Comparison of ENCODE assay signal across 1 cellular context in genomic region chr2:69272803-69273471, GRCh38.
TF ChIP-seq lines count a peak whose summit lies in the region.

No MANE protein-coding gene starts in this region.

TF ChIP-seq in HepG2, 621 proteins besides CTCF, POLR2A, EP300 and RAD21 (continued from another document and continues in another):
- no peak for TF ChIP-seq PRDM4 (CRISPR knock-in tag; IDR thresholded peaks at IDR 0.05; ENCODE audit: borderline replicate concordance)
- peak; percentile 17; the same call in 1 of the 2 replicates for TF ChIP-seq NR2F2 (IDR thresholded peaks at IDR 0.05; ENCODE audit: borderline replicate concordance, low read depth)
- peak; percentile 85; the same call in 1 of the 2 replicates for TF ChIP-seq ZNF614 (CRISPR knock-in tag; IDR thresholded peaks at IDR 0.05; ENCODE audit: borderline replicate concordance)
- TF ChIP-seq HCFC1 (IDR thresholded peaks at IDR 0.05; ENCODE audit: low read depth, low read length) = no peak
- no peak for TF ChIP-seq DZIP1 (CRISPR knock-in tag; IDR thresholded peaks at IDR 0.05)
- no peak for TF ChIP-seq NCOA1 (CRISPR knock-in tag; IDR thresholded peaks at IDR 0.05)
- TF ChIP-seq ZNF761 (CRISPR knock-in tag; conservative IDR thresholded peaks at IDR 0.05) = no peak
- TF ChIP-seq, protein P1, sequence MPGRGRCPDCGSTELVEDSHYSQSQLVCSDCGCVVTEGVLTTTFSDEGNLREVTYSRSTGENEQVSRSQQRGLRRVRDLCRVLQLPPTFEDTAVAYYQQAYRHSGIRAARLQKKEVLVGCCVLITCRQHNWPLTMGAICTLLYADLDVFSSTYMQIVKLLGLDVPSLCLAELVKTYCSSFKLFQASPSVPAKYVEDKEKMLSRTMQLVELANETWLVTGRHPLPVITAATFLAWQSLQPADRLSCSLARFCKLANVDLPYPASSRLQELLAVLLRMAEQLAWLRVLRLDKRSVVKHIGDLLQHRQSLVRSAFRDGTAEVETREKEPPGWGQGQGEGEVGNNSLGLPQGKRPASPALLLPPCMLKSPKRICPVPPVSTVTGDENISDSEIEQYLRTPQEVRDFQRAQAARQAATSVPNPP (CRISPR knock-in tag; IDR thresholded peaks at IDR 0.05) = no peak
- TF ChIP-seq FOXA3 (CRISPR knock-in tag; IDR thresholded peaks at IDR 0.05) = peak; percentile 71
- no peak for TF ChIP-seq ZSCAN12 (CRISPR knock-in tag; IDR thresholded peaks at IDR 0.05)
- 0 out of 2 replicates have a peak, but pooled peaks have one; percentile 47 for TF ChIP-seq AKAP8 (CRISPR knock-in tag; IDR thresholded peaks at IDR 0.05)
- TF ChIP-seq SAP130 (CRISPR knock-in tag; IDR thresholded peaks at IDR 0.05; ENCODE audit: low read depth) = 0 out of 2 replicates have a peak, but pooled peaks have one; percentile 26
- 0 out of 2 replicates have a peak, but pooled peaks have one; percentile 32 for TF ChIP-seq NFIC (IDR thresholded peaks at IDR 0.05; ENCODE audit: low read length)
- TF ChIP-seq ZNF282 (IDR thresholded peaks at IDR 0.05; ENCODE audit: partially characterized antibody) = no peak
- peak; percentile 87 for TF ChIP-seq SMC3 (IDR thresholded peaks at IDR 0.05; ENCODE audit: low read length)
- TF ChIP-seq PRPF4 (IDR thresholded peaks at IDR 0.05; ENCODE audit: low read depth, low read length, poor library complexity, severe bottlenecking) = peak; percentile 19
- peak; percentile 25; the same call in 1 of the 2 replicates for TF ChIP-seq AHR (CRISPR knock-in tag; IDR thresholded peaks at IDR 0.05)
- peak; percentile 95 for TF ChIP-seq POGZ (CRISPR knock-in tag; IDR thresholded peaks at IDR 0.05)
- TF ChIP-seq BATF2 (CRISPR knock-in tag; IDR thresholded peaks at IDR 0.05) = no peak
- 0 out of 2 replicates have a peak, but pooled peaks have one; percentile 30 for TF ChIP-seq RXRA (CRISPR knock-in tag; IDR thresholded peaks at IDR 0.05)
- TF ChIP-seq NFE2L2 (IDR thresholded peaks at IDR 0.05; ENCODE audit: low read length) = no peak
- peak; percentile 79; the same call in 1 of the 2 replicates for TF ChIP-seq CBX5 (CRISPR knock-in tag; IDR thresholded peaks at IDR 0.05; ENCODE audit: borderline replicate concordance)
- peak; percentile 86; the same call in 1 of the 2 replicates for TF ChIP-seq HOMEZ (CRISPR knock-in tag; IDR thresholded peaks at IDR 0.05; ENCODE audit: low read depth)
- TF ChIP-seq ZZZ3 (CRISPR knock-in tag; IDR thresholded peaks at IDR 0.05; ENCODE audit: borderline replicate concordance) = no peak
- TF ChIP-seq ZNF224 (CRISPR knock-in tag; IDR thresholded peaks at IDR 0.05) = peak; percentile 72; the same call in 1 of the 2 replicates
- TF ChIP-seq ZNF788 (CRISPR knock-in tag; IDR thresholded peaks at IDR 0.05; ENCODE audit: borderline replicate concordance) = peak; percentile 84; the same call in 1 of the 2 replicates
- TF ChIP-seq, protein P2, sequence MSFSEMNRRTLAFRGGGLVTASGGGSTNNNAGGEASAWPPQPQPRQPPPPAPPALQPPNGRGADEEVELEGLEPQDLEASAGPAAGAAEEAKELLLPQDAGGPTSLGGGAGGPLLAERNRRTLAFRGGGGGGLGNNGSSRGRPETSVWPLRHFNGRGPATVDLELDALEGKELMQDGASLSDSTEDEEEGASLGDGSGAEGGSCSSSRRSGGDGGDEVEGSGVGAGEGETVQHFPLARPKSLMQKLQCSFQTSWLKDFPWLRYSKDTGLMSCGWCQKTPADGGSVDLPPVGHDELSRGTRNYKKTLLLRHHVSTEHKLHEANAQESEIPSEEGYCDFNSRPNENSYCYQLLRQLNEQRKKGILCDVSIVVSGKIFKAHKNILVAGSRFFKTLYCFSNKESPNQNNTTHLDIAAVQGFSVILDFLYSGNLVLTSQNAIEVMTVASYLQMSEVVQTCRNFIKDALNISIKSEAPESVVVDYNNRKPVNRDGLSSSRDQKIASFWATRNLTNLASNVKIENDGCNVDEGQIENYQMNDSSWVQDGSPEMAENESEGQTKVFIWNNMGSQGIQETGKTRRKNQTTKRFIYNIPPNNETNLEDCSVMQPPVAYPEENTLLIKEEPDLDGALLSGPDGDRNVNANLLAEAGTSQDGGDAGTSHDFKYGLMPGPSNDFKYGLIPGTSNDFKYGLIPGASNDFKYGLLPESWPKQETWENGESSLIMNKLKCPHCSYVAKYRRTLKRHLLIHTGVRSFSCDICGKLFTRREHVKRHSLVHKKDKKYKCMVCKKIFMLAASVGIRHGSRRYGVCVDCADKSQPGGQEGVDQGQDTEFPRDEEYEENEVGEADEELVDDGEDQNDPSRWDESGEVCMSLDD (CRISPR knock-in tag; IDR thresholded peaks at IDR 0.05; ENCODE audit: borderline replicate concordance) = no peak
- peak; percentile 60 for TF ChIP-seq MED8 (CRISPR knock-in tag; IDR thresholded peaks at IDR 0.05; ENCODE audit: insufficient replicate concordance)
- TF ChIP-seq KAT7 (CRISPR knock-in tag; IDR thresholded peaks at IDR 0.05; ENCODE audit: borderline replicate concordance) = 0 out of 2 replicates have a peak, but pooled peaks have one; percentile 36
- peak; percentile 99 for TF ChIP-seq ZBTB42 (CRISPR knock-in tag; IDR thresholded peaks at IDR 0.05)
- TF ChIP-seq NCOA2 (CRISPR knock-in tag; IDR thresholded peaks at IDR 0.05) = peak; percentile 53; the same call in 1 of the 2 replicates
- TF ChIP-seq TEAD3 (CRISPR knock-in tag; optimal IDR thresholded peaks at IDR 0.05; ENCODE audit: borderline replicate concordance) = peak; percentile 95
- TF ChIP-seq RXRB (CRISPR knock-in tag; IDR thresholded peaks at IDR 0.05; ENCODE audit: borderline replicate concordance) = peak; percentile 81; the same call in 1 of the 2 replicates
- TF ChIP-seq TBP (CRISPR knock-in tag; IDR thresholded peaks at IDR 0.05) = no peak
- peak; percentile 53 to 69 for TF ChIP-seq MAFK (conservative IDR thresholded peaks at IDR 0.05 in 1 of 2, IDR thresholded peaks at IDR 0.05 in 1 of 2; ENCODE audit: low read length in 2 of 2)
- no peak for TF ChIP-seq SALL2 (CRISPR knock-in tag; IDR thresholded peaks at IDR 0.05)
- no peak for TF ChIP-seq ZNF652 (CRISPR knock-in tag; IDR thresholded peaks at IDR 0.05; ENCODE audit: borderline replicate concordance, low read depth)
- no peak for TF ChIP-seq ZNF326 (CRISPR knock-in tag; IDR thresholded peaks at IDR 0.05; ENCODE audit: borderline replicate concordance)
- TF ChIP-seq ZNF550 (CRISPR knock-in tag; IDR thresholded peaks at IDR 0.05; ENCODE audit: borderline replicate concordance) = no peak
- TF ChIP-seq HNF1B (CRISPR knock-in tag; IDR thresholded peaks at IDR 0.05) = 0 out of 2 replicates have a peak, but pooled peaks have one; percentile 47
- 0 out of 2 replicates have a peak, but pooled peaks have one; percentile 28 for TF ChIP-seq CHD4 (IDR thresholded peaks at IDR 0.05; ENCODE audit: borderline replicate concordance, low read length)
- TF ChIP-seq ETV5 (CRISPR knock-in tag; IDR thresholded peaks at IDR 0.05; ENCODE audit: borderline replicate concordance) = peak; percentile 86; the same call in 1 of the 2 replicates
- 0 out of 2 replicates have a peak, but pooled peaks have one; percentile 45 for TF ChIP-seq CSRNP1 (CRISPR knock-in tag; IDR thresholded peaks at IDR 0.05)
- TF ChIP-seq CEBPB (IDR thresholded peaks at IDR 0.05; ENCODE audit: borderline replicate concordance, low read depth, low read length) = peak; percentile 73; the same call in 1 of the 2 replicates
